ENCODE assay signal across 1 cellular context in genomic region chr10:110358869-110359629, GRCh38.
A peak's percentile ranks its signal among the peaks of the same experiment; 100 is the strongest.
TF ChIP-seq lines count a peak whose summit lies in the region.

No MANE protein-coding gene starts in this region.

TF ChIP-seq in GM12878, 131 proteins besides CTCF, POLR2A, EP300 and RAD21 (continued from another document):
- no peak for TF ChIP-seq ZBTB11 (CRISPR knock-in tag; IDR thresholded peaks at IDR 0.05)
- peak; percentile 57; the same call in 1 of the 2 replicates for TF ChIP-seq SPI1 (IDR thresholded peaks at IDR 0.05; ENCODE audit: borderline replicate concordance, insufficient read depth, low read depth, low read length)
- TF ChIP-seq POLR2AphosphoS5 (IDR thresholded peaks at IDR 0.05; ENCODE audit: low read length) = no peak
- TF ChIP-seq, protein P1, sequence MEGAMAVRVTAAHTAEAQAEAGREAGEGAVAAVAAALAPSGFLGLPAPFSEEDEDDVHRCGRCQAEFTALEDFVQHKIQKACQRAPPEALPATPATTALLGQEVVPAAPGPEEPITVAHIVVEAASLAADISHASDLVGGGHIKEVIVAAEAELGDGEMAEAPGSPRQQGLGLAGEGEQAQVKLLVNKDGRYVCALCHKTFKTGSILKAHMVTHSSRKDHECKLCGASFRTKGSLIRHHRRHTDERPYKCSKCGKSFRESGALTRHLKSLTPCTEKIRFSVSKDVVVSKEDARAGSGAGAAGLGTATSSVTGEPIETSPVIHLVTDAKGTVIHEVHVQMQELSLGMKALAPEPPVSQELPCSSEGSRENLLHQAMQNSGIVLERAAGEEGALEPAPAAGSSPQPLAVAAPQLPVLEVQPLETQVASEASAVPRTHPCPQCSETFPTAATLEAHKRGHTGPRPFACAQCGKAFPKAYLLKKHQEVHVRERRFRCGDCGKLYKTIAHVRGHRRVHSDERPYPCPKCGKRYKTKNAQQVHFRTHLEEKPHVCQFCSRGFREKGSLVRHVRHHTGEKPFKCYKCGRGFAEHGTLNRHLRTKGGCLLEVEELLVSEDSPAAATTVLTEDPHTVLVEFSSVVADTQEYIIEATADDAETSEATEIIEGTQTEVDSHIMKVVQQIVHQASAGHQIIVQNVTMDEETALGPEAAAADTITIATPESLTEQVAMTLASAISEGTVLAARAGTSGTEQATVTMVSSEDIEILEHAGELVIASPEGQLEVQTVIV (IDR thresholded peaks at IDR 0.05; ENCODE audit: borderline replicate concordance, partially characterized antibody) = no peak
- no peak for TF ChIP-seq EED (IDR thresholded peaks at IDR 0.05; ENCODE audit: low read depth)
- TF ChIP-seq NR2C1 (IDR thresholded peaks at IDR 0.05) = no peak
- no peak for TF ChIP-seq SREBF1 (IDR thresholded peaks at IDR 0.05; ENCODE audit: low read length)
- TF ChIP-seq, protein P2, sequence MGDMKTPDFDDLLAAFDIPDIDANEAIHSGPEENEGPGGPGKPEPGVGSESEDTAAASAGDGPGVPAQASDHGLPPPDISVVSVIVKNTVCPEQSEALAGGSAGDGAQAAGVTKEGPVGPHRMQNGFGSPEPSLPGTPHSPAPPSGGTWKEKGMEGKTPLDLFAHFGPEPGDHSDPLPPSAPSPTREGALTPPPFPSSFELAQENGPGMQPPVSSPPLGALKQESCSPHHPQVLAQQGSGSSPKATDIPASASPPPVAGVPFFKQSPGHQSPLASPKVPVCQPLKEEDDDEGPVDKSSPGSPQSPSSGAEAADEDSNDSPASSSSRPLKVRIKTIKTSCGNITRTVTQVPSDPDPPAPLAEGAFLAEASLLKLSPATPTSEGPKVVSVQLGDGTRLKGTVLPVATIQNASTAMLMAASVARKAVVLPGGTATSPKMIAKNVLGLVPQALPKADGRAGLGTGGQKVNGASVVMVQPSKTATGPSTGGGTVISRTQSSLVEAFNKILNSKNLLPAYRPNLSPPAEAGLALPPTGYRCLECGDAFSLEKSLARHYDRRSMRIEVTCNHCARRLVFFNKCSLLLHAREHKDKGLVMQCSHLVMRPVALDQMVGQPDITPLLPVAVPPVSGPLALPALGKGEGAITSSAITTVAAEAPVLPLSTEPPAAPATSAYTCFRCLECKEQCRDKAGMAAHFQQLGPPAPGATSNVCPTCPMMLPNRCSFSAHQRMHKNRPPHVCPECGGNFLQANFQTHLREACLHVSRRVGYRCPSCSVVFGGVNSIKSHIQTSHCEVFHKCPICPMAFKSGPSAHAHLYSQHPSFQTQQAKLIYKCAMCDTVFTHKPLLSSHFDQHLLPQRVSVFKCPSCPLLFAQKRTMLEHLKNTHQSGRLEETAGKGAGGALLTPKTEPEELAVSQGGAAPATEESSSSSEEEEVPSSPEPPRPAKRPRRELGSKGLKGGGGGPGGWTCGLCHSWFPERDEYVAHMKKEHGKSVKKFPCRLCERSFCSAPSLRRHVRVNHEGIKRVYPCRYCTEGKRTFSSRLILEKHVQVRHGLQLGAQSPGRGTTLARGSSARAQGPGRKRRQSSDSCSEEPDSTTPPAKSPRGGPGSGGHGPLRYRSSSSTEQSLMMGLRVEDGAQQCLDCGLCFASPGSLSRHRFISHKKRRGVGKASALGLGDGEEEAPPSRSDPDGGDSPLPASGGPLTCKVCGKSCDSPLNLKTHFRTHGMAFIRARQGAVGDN (IDR thresholded peaks at IDR 0.05) = peak; percentile 20; the same call in 1 of the 2 replicates
- TF ChIP-seq, protein P3, sequence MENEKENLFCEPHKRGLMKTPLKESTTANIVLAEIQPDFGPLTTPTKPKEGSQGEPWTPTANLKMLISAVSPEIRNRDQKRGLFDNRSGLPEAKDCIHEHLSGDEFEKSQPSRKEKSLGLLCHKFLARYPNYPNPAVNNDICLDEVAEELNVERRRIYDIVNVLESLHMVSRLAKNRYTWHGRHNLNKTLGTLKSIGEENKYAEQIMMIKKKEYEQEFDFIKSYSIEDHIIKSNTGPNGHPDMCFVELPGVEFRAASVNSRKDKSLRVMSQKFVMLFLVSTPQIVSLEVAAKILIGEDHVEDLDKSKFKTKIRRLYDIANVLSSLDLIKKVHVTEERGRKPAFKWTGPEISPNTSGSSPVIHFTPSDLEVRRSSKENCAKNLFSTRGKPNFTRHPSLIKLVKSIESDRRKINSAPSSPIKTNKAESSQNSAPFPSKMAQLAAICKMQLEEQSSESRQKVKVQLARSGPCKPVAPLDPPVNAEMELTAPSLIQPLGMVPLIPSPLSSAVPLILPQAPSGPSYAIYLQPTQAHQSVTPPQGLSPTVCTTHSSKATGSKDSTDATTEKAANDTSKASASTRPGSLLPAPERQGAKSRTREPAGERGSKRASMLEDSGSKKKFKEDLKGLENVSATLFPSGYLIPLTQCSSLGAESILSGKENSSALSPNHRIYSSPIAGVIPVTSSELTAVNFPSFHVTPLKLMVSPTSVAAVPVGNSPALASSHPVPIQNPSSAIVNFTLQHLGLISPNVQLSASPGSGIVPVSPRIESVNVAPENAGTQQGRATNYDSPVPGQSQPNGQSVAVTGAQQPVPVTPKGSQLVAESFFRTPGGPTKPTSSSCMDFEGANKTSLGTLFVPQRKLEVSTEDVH (IDR thresholded peaks at IDR 0.05; ENCODE audit: low read depth, partially characterized antibody) = no peak
- TF ChIP-seq SMAD1 (IDR thresholded peaks at IDR 0.05; ENCODE audit: low read depth, partially characterized antibody) = no peak
- no peak for TF ChIP-seq MYB (IDR thresholded peaks at IDR 0.05; ENCODE audit: borderline replicate concordance, low read depth, low read length)
- TF ChIP-seq ZZZ3 (IDR thresholded peaks at IDR 0.05; ENCODE audit: control insufficient read depth, insufficient read length, low read depth) = no peak
- no peak for TF ChIP-seq POLR2AphosphoS2 (IDR thresholded peaks at IDR 0.05; ENCODE audit: low read depth, low read length)
- TF ChIP-seq, protein P4, sequence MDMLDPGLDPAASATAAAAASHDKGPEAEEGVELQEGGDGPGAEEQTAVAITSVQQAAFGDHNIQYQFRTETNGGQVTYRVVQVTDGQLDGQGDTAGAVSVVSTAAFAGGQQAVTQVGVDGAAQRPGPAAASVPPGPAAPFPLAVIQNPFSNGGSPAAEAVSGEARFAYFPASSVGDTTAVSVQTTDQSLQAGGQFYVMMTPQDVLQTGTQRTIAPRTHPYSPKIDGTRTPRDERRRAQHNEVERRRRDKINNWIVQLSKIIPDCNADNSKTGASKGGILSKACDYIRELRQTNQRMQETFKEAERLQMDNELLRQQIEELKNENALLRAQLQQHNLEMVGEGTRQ (IDR thresholded peaks at IDR 0.05; ENCODE audit: borderline replicate concordance, low read depth, low read length) = no peak
- no peak for TF ChIP-seq MLLT1 (IDR thresholded peaks at IDR 0.05)
- TF ChIP-seq HSF1 (IDR thresholded peaks at IDR 0.05; ENCODE audit: low read depth, low read length) = no peak
- no peak for TF ChIP-seq NBN (IDR thresholded peaks at IDR 0.05)
- TF ChIP-seq IKZF1 (conservative IDR thresholded peaks at IDR 0.05) = 0 out of 2 replicates have a peak, but pooled peaks have one; percentile 8
